ENCODE assay signal across 1 cellular context in genomic region chr1:36034692-36035091, GRCh38.
A peak's percentile ranks its signal among the peaks of the same experiment; 100 is the strongest.
TF ChIP-seq lines count a peak whose summit lies in the region.

No MANE protein-coding gene starts in this region.

TF ChIP-seq in K562, 482 proteins besides CTCF, POLR2A, EP300 and RAD21 (continued from another document):
- no peak for TF ChIP-seq RREB1 (CRISPR knock-in tag; IDR thresholded peaks at IDR 0.05)
- 0 out of 2 replicates have a peak, but pooled peaks have one; percentile 35 for TF ChIP-seq TEAD4 (IDR thresholded peaks at IDR 0.05; ENCODE audit: low read length)
- no peak for TF ChIP-seq TEAD4 (CRISPR knock-in tag; IDR thresholded peaks at IDR 0.05; ENCODE audit: borderline replicate concordance)
- TF ChIP-seq MAFG (tag; conservative IDR thresholded peaks at IDR 0.05), result peak; percentile 18; the same call in 1 of the 2 replicates
- TF ChIP-seq IRF9 (tag; IDR thresholded peaks at IDR 0.05), result no peak
- peak; percentile 89 for TF ChIP-seq CEBPB (tag; IDR thresholded peaks at IDR 0.05)
